Comparison of ENCODE assay signal across 8 cellular contexts in genomic region chr5:159515909-159516415, GRCh38.
DNase-seq lines count a peak whose midpoint lies in the region; ATAC-seq and TF ChIP-seq lines count a peak whose summit lies in the region.

No MANE protein-coding gene starts in this region.

- no peaks in the 10 kb centered on the region for H3K79me2 ChIP-seq in neural progenitor cell (ENCODE audit: low read depth)

- H4K20me1 ChIP-seq in neural progenitor cell (ENCODE audit: low read depth), result no peaks in the 10 kb centered on the region

- no peak for TF ChIP-seq EP300 in esophagus muscularis mucosa (IDR thresholded peaks at IDR 0.05)

- H3K27me3 ChIP-seq in esophagus muscularis mucosa, result peaks cover 0 to 25% (median 0%) of the 10 kb centered on the region in 4 donors
- no peaks in the 10 kb centered on the region for H3K27me3 ChIP-seq in neural progenitor cell
- no peaks in the 10 kb centered on the region for H3K27me3 ChIP-seq in testis

- in situ Hi-C loops in GM13977 (cut with MboI; ENCODE audit: low pct_unique_long_range_greater_than_20kb, low sequenced_read_pairs, unreplicated experiment), result no loop called here

- intact Hi-C loops in esophagus muscularis mucosa (cut with DNase I), result loop anchor here (10.0 kb wide), 2 partner anchors 399 to 469 kb away; partner anchors contain the start of gene ADRA1B
- intact Hi-C loops in testis (cut with DNase I; ENCODE audit: low total_unique reads), result no loop called here

- peak; percentile 96 for ATAC-seq in HG02798 (IDR thresholded peaks at IDR 0.05; ENCODE audit: poor library complexity, unreplicated experiment)
- ATAC-seq in activated CD8-positive, alpha-beta memory T cell treated with anti-CD3 and anti-CD28 coated beads, Interleukin-2, amount 10 ng/mL, durations not matched to agents 7 days and 5 days, result peak; percentile 90

- H3K9ac ChIP-seq in neural progenitor cell, result no peak overlapping the region

- H3K4me3 ChIP-seq in esophagus muscularis mucosa (no peak overlapping the region), neural progenitor cell (no peak overlapping the region), testis (no peak overlapping the region)

- DNase-seq in GM13977 (ENCODE audit: low spot score) (peak; percentile 70), NCI-H69 (lab: John Stamatoyannopoulos, UW) (peak; percentile 61), esophagus muscularis mucosa (ENCODE audit: extremely low spot score) (no peak), neural progenitor cell (ENCODE audit: low spot score) (peak; percentile 76), testis (peak; percentile 68)
- DNase-seq in activated CD8-positive, alpha-beta memory T cell treated with anti-CD3 and anti-CD28 coated beads, Interleukin-2, amount 10 ng/mL, durations not matched to agents 7 days and 5 days, result peak; percentile 80

- 38% methylated on average over 10 of the region's 10 CpGs for WGBS in esophagus muscularis mucosa
- 48 to 63% methylated on average over 10 of the region's 10 CpGs for WGBS in testis, 2 donors

- H3K4me1 ChIP-seq in esophagus muscularis mucosa (no peaks in the 10 kb centered on the region), neural progenitor cell (peaks cover under 1% of the 10 kb centered on the region), testis (no peaks in the 10 kb centered on the region)

- peaks cover 22% of the 10 kb centered on the region for H3K27me3 Mint-ChIP-seq in activated CD8-positive, alpha-beta memory T cell treated with anti-CD3 and anti-CD28 coated beads, Interleukin-2, amount 10 ng/mL, durations not matched to agents 7 days and 5 days
- peaks cover 3% of the 10 kb centered on the region for H3K27me3 Mint-ChIP-seq in neural progenitor cell (ENCODE audit: insufficient read depth, low read depth)

- H3K36me3 ChIP-seq in esophagus muscularis mucosa, result no peaks in the 10 kb centered on the region
- no peaks in the 10 kb centered on the region for H3K36me3 ChIP-seq in neural progenitor cell
- H3K36me3 ChIP-seq in testis (ENCODE audit: low read depth, missing control alignments), result no peaks in the 10 kb centered on the region

- H3F3A ChIP-seq in neural progenitor cell (ENCODE audit: low read depth), result no peaks in the 10 kb centered on the region

- CTCF ChIA-PET in activated CD8-positive, alpha-beta memory T cell treated with anti-CD3 and anti-CD28 coated beads, Interleukin-2, amount 10 ng/mL, durations not matched to agents 7 days and 5 days (lab: Charles Lee), result interaction anchor here (0.6 to 2.6 kb wide), 19 partner anchors 10 to 1065 kb away, joined by 3 to 16 read pairs (median 3); no protein-coding TSS in a partner anchor

- H3K9me3 Mint-ChIP-seq in activated CD8-positive, alpha-beta memory T cell treated with anti-CD3 and anti-CD28 coated beads, Interleukin-2, amount 10 ng/mL, durations not matched to agents 7 days and 5 days (ENCODE audit: low read depth), result no peaks in the 10 kb centered on the region
- H3K9me3 Mint-ChIP-seq in neural progenitor cell, result no peaks in the 10 kb centered on the region

- H3K27ac ChIP-seq in 22Rv1, result no peak overlapping the region
- H3K27ac ChIP-seq in esophagus muscularis mucosa (replicated peaks in 1 of 4), result no peak overlapping the region
- H3K27ac ChIP-seq in neural progenitor cell, result no peak overlapping the region
- no peak overlapping the region for H3K27ac ChIP-seq in testis

- H3K36me3 Mint-ChIP-seq in activated CD8-positive, alpha-beta memory T cell treated with anti-CD3 and anti-CD28 coated beads, Interleukin-2, amount 10 ng/mL, durations not matched to agents 7 days and 5 days, result no peaks in the 10 kb centered on the region
- no peaks in the 10 kb centered on the region for H3K36me3 Mint-ChIP-seq in neural progenitor cell

- H3K4me2 ChIP-seq in neural progenitor cell, result peak overlapping the region; percentile 39

- no peak for TF ChIP-seq POLR2A in esophagus muscularis mucosa (IDR thresholded peaks at IDR 0.05; ENCODE audit: low read depth)
- no peak for TF ChIP-seq POLR2A in testis (IDR thresholded peaks at IDR 0.05)

- TF ChIP-seq CTCF in 22Rv1 (IDR thresholded peaks at IDR 0.05) (peak; percentile 93), GM13977 (IDR thresholded peaks at IDR 0.05; ENCODE audit: extremely low read depth, insufficient read depth, missing control alignments) (peak; percentile 93), esophagus muscularis mucosa (IDR thresholded peaks at IDR 0.05) (peak; percentile 37 to 62 (median 48)), neural progenitor cell (IDR thresholded peaks at IDR 0.05) (peak; percentile 86), testis (IDR thresholded peaks at IDR 0.05) (peak; percentile 18 to 51 (median 49))

- no peak overlapping the region for H3K4me3 Mint-ChIP-seq in activated CD8-positive, alpha-beta memory T cell treated with anti-CD3 and anti-CD28 coated beads, Interleukin-2, amount 10 ng/mL, durations not matched to agents 7 days and 5 days
- H3K4me3 Mint-ChIP-seq in neural progenitor cell, result no peak overlapping the region

- peaks cover 3% of the 10 kb centered on the region for H3K4me1 Mint-ChIP-seq in activated CD8-positive, alpha-beta memory T cell treated with anti-CD3 and anti-CD28 coated beads, Interleukin-2, amount 10 ng/mL, durations not matched to agents 7 days and 5 days
- peaks cover 13% of the 10 kb centered on the region for H3K4me1 Mint-ChIP-seq in neural progenitor cell

- H2AFZ ChIP-seq in neural progenitor cell (replicated peaks), result peak overlapping the region; percentile 17

- no peak overlapping the region for H3K27ac Mint-ChIP-seq in activated CD8-positive, alpha-beta memory T cell treated with anti-CD3 and anti-CD28 coated beads, Interleukin-2, amount 10 ng/mL, durations not matched to agents 7 days and 5 days
- no peak overlapping the region for H3K27ac Mint-ChIP-seq in neural progenitor cell

- no peaks in the 10 kb centered on the region for H3K9me3 ChIP-seq in esophagus muscularis mucosa
- H3K9me3 ChIP-seq in neural progenitor cell (ENCODE audit: low read depth), result no peaks in the 10 kb centered on the region
- H3K9me3 ChIP-seq in testis, result no peaks in the 10 kb centered on the region
